Comparison of ENCODE assay signal across 1 cellular context in the genomic region with DNA sequence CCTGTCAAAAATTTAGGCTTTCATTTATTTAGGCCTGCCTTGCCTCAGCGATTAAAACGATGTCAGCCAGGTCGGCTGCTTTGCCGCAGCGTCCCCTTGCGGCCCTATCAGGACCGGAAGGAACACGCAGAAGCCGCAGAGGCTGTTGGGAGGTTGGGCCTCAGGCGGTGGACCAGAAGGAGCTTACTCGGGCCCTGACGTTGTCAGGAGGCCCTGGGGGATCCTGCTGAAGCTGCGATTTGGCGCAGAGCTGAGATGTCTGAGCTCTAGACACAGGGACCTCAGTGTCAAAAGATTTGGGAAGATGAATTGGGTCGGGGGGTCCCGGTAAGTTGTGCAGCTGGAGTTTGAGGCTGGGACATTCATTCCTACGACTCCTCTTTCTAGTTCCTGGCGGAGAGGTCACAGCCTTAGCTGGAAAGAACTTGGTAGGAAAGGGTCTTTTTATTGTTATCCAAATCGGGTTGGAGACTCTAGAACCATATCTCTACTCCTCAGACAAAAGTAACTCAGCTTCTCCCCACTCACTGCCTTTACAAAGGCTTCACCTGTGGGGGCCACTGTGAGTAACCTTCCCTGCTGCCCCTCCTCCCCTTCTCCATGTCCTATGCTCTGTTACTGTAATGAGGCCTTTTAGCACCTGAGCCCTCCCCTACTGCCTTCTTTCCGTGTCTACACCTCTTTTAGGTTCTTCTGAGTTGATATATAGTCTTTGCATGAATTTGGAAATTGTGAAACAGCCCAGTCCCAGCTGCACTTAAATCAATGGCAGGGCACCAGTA.
TF ChIP-seq lines count a peak whose summit lies in the region.

No MANE protein-coding gene starts in this region.

TF ChIP-seq in K562, 482 proteins besides CTCF, POLR2A, EP300 and RAD21 (continued from another document and continues in another):
- TF ChIP-seq, protein P1, sequence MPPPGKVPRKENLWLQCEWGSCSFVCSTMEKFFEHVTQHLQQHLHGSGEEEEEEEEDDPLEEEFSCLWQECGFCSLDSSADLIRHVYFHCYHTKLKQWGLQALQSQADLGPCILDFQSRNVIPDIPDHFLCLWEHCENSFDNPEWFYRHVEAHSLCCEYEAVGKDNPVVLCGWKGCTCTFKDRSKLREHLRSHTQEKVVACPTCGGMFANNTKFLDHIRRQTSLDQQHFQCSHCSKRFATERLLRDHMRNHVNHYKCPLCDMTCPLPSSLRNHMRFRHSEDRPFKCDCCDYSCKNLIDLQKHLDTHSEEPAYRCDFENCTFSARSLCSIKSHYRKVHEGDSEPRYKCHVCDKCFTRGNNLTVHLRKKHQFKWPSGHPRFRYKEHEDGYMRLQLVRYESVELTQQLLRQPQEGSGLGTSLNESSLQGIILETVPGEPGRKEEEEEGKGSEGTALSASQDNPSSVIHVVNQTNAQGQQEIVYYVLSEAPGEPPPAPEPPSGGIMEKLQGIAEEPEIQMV (tag; conservative IDR thresholded peaks at IDR 0.05; ENCODE audit: low read depth) = no peak
- TF ChIP-seq SIN3A (IDR thresholded peaks at IDR 0.05; ENCODE audit: borderline replicate concordance in 2 of 2, control insufficient read depth in 1 of 2, low read depth in 2 of 2, low read length in 2 of 2) (no peak), CREBBP (IDR thresholded peaks at IDR 0.05; ENCODE audit: low read depth, low read length) (no peak), STAT5A (IDR thresholded peaks at IDR 0.05; ENCODE audit: borderline replicate concordance, low read length) (no peak), CHCHD3 (CRISPR knock-in tag; IDR thresholded peaks at IDR 0.05) (no peak), NBN (IDR thresholded peaks at IDR 0.05; ENCODE audit: low read depth) (no peak), ZNF830 (CRISPR knock-in tag; IDR thresholded peaks at IDR 0.05) (no peak), ZNF431 (CRISPR knock-in tag; IDR thresholded peaks at IDR 0.05) (no peak), C11orf30 (IDR thresholded peaks at IDR 0.05; ENCODE audit: low read depth) (no peak), ZNF778 (CRISPR knock-in tag; IDR thresholded peaks at IDR 0.05) (no peak), ETS2 (tag; IDR thresholded peaks at IDR 0.05; ENCODE audit: borderline replicate concordance, poor library complexity, severe bottlenecking) (no peak), ZNF133 (CRISPR knock-in tag; IDR thresholded peaks at IDR 0.05) (no peak), PHF20 (IDR thresholded peaks at IDR 0.05; ENCODE audit: partially characterized antibody) (peak; percentile 57), NFXL1 (CRISPR knock-in tag; IDR thresholded peaks at IDR 0.05) (no peak), RBM17 (IDR thresholded peaks at IDR 0.05; ENCODE audit: borderline replicate concordance, low read depth, low read length) (no peak), ZNF644 (tag; IDR thresholded peaks at IDR 0.05; ENCODE audit: low read depth) (no peak), ZNF717 (CRISPR knock-in tag; IDR thresholded peaks at IDR 0.05) (no peak), HDAC3 (IDR thresholded peaks at IDR 0.05; ENCODE audit: borderline replicate concordance, partially characterized antibody) (no peak), TEAD1 (CRISPR knock-in tag; IDR thresholded peaks at IDR 0.05) (no peak), SMARCE1 (IDR thresholded peaks at IDR 0.05) (peak; percentile 51; the same call in 1 of the 2 replicates), ESRRB (CRISPR knock-in tag; IDR thresholded peaks at IDR 0.05; ENCODE audit: borderline replicate concordance) (no peak), NELFE (IDR thresholded peaks at IDR 0.05; ENCODE audit: insufficient read depth, insufficient read length) (no peak), ARNT (IDR thresholded peaks at IDR 0.05) (no peak), TAL1 (IDR thresholded peaks at IDR 0.05) (no peak), SIN3B (IDR thresholded peaks at IDR 0.05; ENCODE audit: low read depth) (no peak), ZSCAN32 (CRISPR knock-in tag; IDR thresholded peaks at IDR 0.05) (no peak), ZNF316 (IDR thresholded peaks at IDR 0.05) (no peak), KDM5B (IDR thresholded peaks at IDR 0.05; ENCODE audit: insufficient replicate concordance, low read depth, low read length) (peak; percentile 35), ZNF124 (CRISPR knock-in tag; IDR thresholded peaks at IDR 0.05) (no peak), ZBTB17 (CRISPR knock-in tag; IDR thresholded peaks at IDR 0.05) (peak; percentile 78), ZZZ3 (IDR thresholded peaks at IDR 0.05) (no peak), CBX3 (IDR thresholded peaks at IDR 0.05; ENCODE audit: borderline replicate concordance in 1 of 2, low read length in 2 of 2) (peak in 1 of 2 experiments; percentile 73; a peak in 1 of 3 replicates)
- TF ChIP-seq, protein P2, sequence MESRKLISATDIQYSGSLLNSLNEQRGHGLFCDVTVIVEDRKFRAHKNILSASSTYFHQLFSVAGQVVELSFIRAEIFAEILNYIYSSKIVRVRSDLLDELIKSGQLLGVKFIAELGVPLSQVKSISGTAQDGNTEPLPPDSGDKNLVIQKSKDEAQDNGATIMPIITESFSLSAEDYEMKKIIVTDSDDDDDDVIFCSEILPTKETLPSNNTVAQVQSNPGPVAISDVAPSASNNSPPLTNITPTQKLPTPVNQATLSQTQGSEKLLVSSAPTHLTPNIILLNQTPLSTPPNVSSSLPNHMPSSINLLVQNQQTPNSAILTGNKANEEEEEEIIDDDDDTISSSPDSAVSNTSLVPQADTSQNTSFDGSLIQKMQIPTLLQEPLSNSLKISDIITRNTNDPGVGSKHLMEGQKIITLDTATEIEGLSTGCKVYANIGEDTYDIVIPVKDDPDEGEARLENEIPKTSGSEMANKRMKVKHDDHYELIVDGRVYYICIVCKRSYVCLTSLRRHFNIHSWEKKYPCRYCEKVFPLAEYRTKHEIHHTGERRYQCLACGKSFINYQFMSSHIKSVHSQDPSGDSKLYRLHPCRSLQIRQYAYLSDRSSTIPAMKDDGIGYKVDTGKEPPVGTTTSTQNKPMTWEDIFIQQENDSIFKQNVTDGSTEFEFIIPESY (CRISPR knock-in tag; IDR thresholded peaks at IDR 0.05) = no peak
- TF ChIP-seq, protein P3, sequence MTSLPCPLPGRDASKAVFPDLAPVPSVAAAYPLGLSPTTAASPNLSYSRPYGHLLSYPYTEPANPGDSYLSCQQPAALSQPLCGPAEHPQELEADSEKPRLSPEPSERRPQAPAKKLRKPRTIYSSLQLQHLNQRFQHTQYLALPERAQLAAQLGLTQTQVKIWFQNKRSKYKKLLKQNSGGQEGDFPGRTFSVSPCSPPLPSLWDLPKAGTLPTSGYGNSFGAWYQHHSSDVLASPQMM (CRISPR knock-in tag; IDR thresholded peaks at IDR 0.05) = no peak
- TF ChIP-seq, protein P4, sequence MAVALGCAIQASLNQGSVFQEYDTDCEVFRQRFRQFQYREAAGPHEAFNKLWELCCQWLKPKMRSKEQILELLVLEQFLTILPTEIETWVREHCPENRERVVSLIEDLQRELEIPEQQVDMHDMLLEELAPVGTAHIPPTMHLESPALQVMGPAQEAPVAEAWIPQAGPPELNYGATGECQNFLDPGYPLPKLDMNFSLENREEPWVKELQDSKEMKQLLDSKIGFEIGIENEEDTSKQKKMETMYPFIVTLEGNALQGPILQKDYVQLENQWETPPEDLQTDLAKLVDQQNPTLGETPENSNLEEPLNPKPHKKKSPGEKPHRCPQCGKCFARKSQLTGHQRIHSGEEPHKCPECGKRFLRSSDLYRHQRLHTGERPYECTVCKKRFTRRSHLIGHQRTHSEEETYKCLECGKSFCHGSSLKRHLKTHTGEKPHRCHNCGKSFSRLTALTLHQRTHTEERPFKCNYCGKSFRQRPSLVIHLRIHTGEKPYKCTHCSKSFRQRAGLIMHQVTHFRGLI (CRISPR knock-in tag; IDR thresholded peaks at IDR 0.05) = 0 out of 2 replicates have a peak, but pooled peaks have one; percentile 22
- TF ChIP-seq, protein P5, sequence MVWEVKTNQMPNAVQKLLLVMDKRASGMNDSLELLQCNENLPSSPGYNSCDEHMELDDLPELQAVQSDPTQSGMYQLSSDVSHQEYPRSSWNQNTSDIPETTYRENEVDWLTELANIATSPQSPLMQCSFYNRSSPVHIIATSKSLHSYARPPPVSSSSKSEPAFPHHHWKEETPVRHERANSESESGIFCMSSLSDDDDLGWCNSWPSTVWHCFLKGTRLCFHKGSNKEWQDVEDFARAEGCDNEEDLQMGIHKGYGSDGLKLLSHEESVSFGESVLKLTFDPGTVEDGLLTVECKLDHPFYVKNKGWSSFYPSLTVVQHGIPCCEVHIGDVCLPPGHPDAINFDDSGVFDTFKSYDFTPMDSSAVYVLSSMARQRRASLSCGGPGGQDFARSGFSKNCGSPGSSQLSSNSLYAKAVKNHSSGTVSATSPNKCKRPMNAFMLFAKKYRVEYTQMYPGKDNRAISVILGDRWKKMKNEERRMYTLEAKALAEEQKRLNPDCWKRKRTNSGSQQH (CRISPR knock-in tag; IDR thresholded peaks at IDR 0.05) = no peak
- TF ChIP-seq, protein P6, sequence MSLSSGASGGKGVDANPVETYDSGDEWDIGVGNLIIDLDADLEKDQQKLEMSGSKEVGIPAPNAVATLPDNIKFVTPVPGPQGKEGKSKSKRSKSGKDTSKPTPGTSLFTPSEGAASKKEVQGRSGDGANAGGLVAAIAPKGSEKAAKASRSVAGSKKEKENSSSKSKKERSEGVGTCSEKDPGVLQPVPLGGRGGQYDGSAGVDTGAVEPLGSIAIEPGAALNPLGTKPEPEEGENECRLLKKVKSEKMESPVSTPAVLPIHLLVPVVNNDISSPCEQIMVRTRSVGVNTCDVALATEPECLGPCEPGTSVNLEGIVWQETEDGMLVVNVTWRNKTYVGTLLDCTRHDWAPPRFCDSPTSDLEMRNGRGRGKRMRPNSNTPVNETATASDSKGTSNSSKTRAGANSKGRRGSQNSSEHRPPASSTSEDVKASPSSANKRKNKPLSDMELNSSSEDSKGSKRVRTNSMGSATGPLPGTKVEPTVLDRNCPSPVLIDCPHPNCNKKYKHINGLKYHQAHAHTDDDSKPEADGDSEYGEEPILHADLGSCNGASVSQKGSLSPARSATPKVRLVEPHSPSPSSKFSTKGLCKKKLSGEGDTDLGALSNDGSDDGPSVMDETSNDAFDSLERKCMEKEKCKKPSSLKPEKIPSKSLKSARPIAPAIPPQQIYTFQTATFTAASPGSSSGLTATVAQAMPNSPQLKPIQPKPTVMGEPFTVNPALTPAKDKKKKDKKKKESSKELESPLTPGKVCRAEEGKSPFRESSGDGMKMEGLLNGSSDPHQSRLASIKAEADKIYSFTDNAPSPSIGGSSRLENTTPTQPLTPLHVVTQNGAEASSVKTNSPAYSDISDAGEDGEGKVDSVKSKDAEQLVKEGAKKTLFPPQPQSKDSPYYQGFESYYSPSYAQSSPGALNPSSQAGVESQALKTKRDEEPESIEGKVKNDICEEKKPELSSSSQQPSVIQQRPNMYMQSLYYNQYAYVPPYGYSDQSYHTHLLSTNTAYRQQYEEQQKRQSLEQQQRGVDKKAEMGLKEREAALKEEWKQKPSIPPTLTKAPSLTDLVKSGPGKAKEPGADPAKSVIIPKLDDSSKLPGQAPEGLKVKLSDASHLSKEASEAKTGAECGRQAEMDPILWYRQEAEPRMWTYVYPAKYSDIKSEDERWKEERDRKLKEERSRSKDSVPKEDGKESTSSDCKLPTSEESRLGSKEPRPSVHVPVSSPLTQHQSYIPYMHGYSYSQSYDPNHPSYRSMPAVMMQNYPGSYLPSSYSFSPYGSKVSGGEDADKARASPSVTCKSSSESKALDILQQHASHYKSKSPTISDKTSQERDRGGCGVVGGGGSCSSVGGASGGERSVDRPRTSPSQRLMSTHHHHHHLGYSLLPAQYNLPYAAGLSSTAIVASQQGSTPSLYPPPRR (CRISPR knock-in tag; IDR thresholded peaks at IDR 0.05; ENCODE audit: borderline replicate concordance) = no peak
- TF ChIP-seq, protein P7, sequence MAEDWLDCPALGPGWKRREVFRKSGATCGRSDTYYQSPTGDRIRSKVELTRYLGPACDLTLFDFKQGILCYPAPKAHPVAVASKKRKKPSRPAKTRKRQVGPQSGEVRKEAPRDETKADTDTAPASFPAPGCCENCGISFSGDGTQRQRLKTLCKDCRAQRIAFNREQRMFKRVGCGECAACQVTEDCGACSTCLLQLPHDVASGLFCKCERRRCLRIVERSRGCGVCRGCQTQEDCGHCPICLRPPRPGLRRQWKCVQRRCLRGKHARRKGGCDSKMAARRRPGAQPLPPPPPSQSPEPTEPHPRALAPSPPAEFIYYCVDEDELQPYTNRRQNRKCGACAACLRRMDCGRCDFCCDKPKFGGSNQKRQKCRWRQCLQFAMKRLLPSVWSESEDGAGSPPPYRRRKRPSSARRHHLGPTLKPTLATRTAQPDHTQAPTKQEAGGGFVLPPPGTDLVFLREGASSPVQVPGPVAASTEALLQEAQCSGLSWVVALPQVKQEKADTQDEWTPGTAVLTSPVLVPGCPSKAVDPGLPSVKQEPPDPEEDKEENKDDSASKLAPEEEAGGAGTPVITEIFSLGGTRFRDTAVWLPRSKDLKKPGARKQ (CRISPR knock-in tag; IDR thresholded peaks at IDR 0.05) = no peak
- TF ChIP-seq, protein P8, sequence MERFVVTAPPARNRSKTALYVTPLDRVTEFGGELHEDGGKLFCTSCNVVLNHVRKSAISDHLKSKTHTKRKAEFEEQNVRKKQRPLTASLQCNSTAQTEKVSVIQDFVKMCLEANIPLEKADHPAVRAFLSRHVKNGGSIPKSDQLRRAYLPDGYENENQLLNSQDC (CRISPR knock-in tag; IDR thresholded peaks at IDR 0.05) = no peak
- TF ChIP-seq, protein P9, sequence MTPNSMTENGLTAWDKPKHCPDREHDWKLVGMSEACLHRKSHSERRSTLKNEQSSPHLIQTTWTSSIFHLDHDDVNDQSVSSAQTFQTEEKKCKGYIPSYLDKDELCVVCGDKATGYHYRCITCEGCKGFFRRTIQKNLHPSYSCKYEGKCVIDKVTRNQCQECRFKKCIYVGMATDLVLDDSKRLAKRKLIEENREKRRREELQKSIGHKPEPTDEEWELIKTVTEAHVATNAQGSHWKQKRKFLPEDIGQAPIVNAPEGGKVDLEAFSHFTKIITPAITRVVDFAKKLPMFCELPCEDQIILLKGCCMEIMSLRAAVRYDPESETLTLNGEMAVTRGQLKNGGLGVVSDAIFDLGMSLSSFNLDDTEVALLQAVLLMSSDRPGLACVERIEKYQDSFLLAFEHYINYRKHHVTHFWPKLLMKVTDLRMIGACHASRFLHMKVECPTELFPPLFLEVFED (CRISPR knock-in tag; conservative IDR thresholded peaks at IDR 0.05) = no peak
- TF ChIP-seq, protein P10, sequence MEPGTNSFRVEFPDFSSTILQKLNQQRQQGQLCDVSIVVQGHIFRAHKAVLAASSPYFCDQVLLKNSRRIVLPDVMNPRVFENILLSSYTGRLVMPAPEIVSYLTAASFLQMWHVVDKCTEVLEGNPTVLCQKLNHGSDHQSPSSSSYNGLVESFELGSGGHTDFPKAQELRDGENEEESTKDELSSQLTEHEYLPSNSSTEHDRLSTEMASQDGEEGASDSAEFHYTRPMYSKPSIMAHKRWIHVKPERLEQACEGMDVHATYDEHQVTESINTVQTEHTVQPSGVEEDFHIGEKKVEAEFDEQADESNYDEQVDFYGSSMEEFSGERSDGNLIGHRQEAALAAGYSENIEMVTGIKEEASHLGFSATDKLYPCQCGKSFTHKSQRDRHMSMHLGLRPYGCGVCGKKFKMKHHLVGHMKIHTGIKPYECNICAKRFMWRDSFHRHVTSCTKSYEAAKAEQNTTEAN (CRISPR knock-in tag; IDR thresholded peaks at IDR 0.05) = no peak
- TF ChIP-seq, protein P11, sequence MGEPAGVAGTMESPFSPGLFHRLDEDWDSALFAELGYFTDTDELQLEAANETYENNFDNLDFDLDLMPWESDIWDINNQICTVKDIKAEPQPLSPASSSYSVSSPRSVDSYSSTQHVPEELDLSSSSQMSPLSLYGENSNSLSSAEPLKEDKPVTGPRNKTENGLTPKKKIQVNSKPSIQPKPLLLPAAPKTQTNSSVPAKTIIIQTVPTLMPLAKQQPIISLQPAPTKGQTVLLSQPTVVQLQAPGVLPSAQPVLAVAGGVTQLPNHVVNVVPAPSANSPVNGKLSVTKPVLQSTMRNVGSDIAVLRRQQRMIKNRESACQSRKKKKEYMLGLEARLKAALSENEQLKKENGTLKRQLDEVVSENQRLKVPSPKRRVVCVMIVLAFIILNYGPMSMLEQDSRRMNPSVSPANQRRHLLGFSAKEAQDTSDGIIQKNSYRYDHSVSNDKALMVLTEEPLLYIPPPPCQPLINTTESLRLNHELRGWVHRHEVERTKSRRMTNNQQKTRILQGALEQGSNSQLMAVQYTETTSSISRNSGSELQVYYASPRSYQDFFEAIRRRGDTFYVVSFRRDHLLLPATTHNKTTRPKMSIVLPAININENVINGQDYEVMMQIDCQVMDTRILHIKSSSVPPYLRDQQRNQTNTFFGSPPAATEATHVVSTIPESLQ (CRISPR knock-in tag; IDR thresholded peaks at IDR 0.05) = no peak
